In the genomic region with DNA sequence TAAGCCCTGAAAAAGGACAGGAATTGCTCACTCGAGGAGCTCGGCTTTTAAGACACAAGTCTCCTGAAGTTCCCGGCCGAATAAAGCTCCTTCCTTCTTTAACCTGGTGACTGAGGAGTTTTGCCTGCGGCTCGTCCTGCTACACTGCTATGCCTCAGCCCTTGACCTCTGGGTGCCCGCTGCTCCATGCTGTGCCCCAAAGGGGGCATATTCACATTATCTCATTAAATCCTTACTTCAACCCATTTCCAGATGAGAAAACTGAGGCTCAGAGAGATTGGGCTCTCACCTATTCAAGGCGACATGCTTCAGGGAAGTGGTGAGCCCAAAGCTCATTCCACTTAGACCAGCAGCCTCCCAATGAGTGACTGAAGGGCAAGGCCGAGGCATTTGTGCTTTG, we compare ENCODE assay signal across 2 cellular contexts.
A peak's percentile ranks its signal among the peaks of the same experiment; 100 is the strongest.
TF ChIP-seq lines count a peak whose summit lies in the region.

No MANE protein-coding gene starts in this region.

TF ChIP-seq in HEK293, 187 proteins besides CTCF, POLR2A, EP300 and RAD21:
- TF ChIP-seq ZBTB8A (tag by site-specific recombination; IDR thresholded peaks at IDR 0.05) (peak; percentile 19; the same call in 1 of the 2 replicates), ZNF664 (tag by site-specific recombination; IDR thresholded peaks at IDR 0.05) (peak; percentile 75)
TF ChIP-seq in HEK293: peak in this region for 2; not testable (repeated sequence) for 185.

TF ChIP-seq in HepG2, 621 proteins besides CTCF, POLR2A, EP300 and RAD21:
- peak; percentile 78 for TF ChIP-seq ZNF629 (CRISPR knock-in tag; conservative IDR thresholded peaks at IDR 0.05)
